In the genomic region with DNA sequence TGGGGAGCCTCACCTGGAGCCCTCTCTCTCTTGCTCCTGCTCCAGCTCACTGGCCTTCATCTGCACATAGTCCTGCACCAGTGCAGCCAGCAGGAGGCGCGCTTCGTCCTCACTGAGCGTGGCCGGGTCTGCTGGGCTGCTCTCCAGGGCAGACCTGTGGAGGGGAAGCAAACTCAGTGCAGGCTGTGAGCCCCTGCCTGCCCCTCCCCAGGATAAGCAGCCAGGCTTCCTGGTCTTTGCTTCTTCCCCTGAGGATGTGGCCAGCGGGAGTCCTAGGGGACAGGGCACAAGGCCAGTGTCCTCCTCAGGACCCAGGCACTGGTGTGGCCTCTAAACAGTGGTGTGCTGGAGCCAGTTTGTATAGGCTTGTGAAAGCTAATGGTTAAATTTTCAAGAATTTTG, we compare ENCODE assay signal across 7 cellular contexts. TPM values are rescaled to one million over a fixed set of nuclear protein-coding genes. Genes with fewer than 3 reads are reported as not detected.
DNase-seq lines count a peak whose midpoint lies in the region; ATAC-seq and TF ChIP-seq lines count a peak whose summit lies in the region.

No MANE protein-coding gene starts in this region.

- H3K27me3 Mint-ChIP-seq in activated naive CD8-positive, alpha-beta T cell treated with anti-CD3 and anti-CD28 coated beads for 36 hours = peaks cover 76% of the 10 kb centered on the region

- no peaks in the 10 kb centered on the region for H3K79me1 ChIP-seq in mesenchymal stem cell (replicated peaks; ENCODE audit: low read length, poor library complexity, severe bottlenecking)

- H3K4ac ChIP-seq in mesenchymal stem cell (ENCODE audit: low read depth in 1 of 2, low read length in 2 of 2) = no peak overlapping the region

- no peak overlapping the region for H3K4me3 ChIP-seq in PC-9
- H3K4me3 ChIP-seq in mesenchymal stem cell (ENCODE audit: insufficient read depth in 1 of 2, low read depth in 1 of 2, low read length in 2 of 2) = no peak overlapping the region

- intact Hi-C loops in PC-9 (cut with micrococcal nuclease; ENCODE audit: unreplicated experiment) = no loop called here

- no peak overlapping the region for H2BK15ac ChIP-seq in mesenchymal stem cell (ENCODE audit: low read depth, poor library complexity, severe bottlenecking)

- H3K9me3 Mint-ChIP-seq in activated naive CD8-positive, alpha-beta T cell treated with anti-CD3 and anti-CD28 coated beads for 36 hours = no peaks in the 10 kb centered on the region

- H3K27ac Mint-ChIP-seq in activated naive CD8-positive, alpha-beta T cell treated with anti-CD3 and anti-CD28 coated beads for 36 hours = no peak overlapping the region

- H2AFZ ChIP-seq in PC-9 (no peak overlapping the region), mesenchymal stem cell (ENCODE audit: low read depth, low read length) (peak overlapping the region; percentile 57)

- no peaks in the 10 kb centered on the region for H3F3A ChIP-seq in PC-9 (ENCODE audit: insufficient read depth, low read depth)

- DNase-seq in PC-9 (peak in 1 of 2 experiments; percentile 5), mesenchymal stem cell (peak; percentile 28), NCI-H2171 (lab: John Stamatoyannopoulos, UW) (no peak)
- DNase-seq in activated naive CD8-positive, alpha-beta T cell treated with anti-CD3 and anti-CD28 coated beads for 36 hours = peak; percentile 75

- H3K36me3 Mint-ChIP-seq in activated naive CD8-positive, alpha-beta T cell treated with anti-CD3 and anti-CD28 coated beads for 36 hours = no peaks in the 10 kb centered on the region

- CTCF ChIA-PET in PC-9 (lab: Charles Lee) = no interaction called here

- H3K4me1 ChIP-seq in PC-9 (replicated peaks; ENCODE audit: insufficient read depth) (no peaks in the 10 kb centered on the region), mesenchymal stem cell (ENCODE audit: control insufficient read depth, insufficient read depth, low read depth, low read length) (peaks cover 15% of the 10 kb centered on the region)

- H3K23ac ChIP-seq in mesenchymal stem cell (ENCODE audit: low read length in 2 of 2) = no peak overlapping the region

- H3K9me2 ChIP-seq in PC-9 (ENCODE audit: insufficient read depth) = no peaks in the 10 kb centered on the region

- H4K20me1 ChIP-seq in PC-9 (ENCODE audit: insufficient read depth) = no peaks in the 10 kb centered on the region

- H4K8ac ChIP-seq in mesenchymal stem cell (ENCODE audit: low read length) = no peak overlapping the region

- ATAC-seq in GM18498 (IDR thresholded peaks at IDR 0.05; ENCODE audit: unreplicated experiment) (peak; percentile 52), HG02885 (IDR thresholded peaks at IDR 0.05; ENCODE audit: poor library complexity, unreplicated experiment) (peak; percentile 63), GM19455 (IDR thresholded peaks at IDR 0.05; ENCODE audit: unreplicated experiment) (no peak)

- no peak overlapping the region for H3K18ac ChIP-seq in mesenchymal stem cell (ENCODE audit: low read depth in 1 of 2, low read length in 2 of 2)

- H3K36me3 ChIP-seq in PC-9 (ENCODE audit: low read depth) (no peaks in the 10 kb centered on the region), mesenchymal stem cell (ENCODE audit: control insufficient read depth in 1 of 2, insufficient read depth in 2 of 2, low read depth in 1 of 2, low read length in 2 of 2) (no peaks in the 10 kb centered on the region)

- H4K91ac ChIP-seq in mesenchymal stem cell (ENCODE audit: low read length) = no peak overlapping the region

- no peaks in the 10 kb centered on the region for H3K79me2 ChIP-seq in PC-9 (ENCODE audit: low read depth)

- H3K4me3 Mint-ChIP-seq in activated naive CD8-positive, alpha-beta T cell treated with anti-CD3 and anti-CD28 coated beads for 36 hours = no peak overlapping the region

- WGBS in mesenchymal stem cell = under 1% methylated on average over 6 of the region's 6 CpGs

- no peaks in the 10 kb centered on the region for H3K27me3 ChIP-seq in PC-9 (ENCODE audit: insufficient read depth, low read depth)
- peaks cover 65 to 72% of the 10 kb centered on the region in 2 experiments for H3K27me3 ChIP-seq in mesenchymal stem cell (ENCODE audit: control insufficient read depth in 1 of 2, insufficient read depth in 1 of 2, low read length in 2 of 2)

- H3K4me1 Mint-ChIP-seq in activated naive CD8-positive, alpha-beta T cell treated with anti-CD3 and anti-CD28 coated beads for 36 hours = peaks cover 26% of the 10 kb centered on the region

- H3K9me3 ChIP-seq in PC-9 (ENCODE audit: insufficient read depth, low read depth) (no peaks in the 10 kb centered on the region), mesenchymal stem cell (ENCODE audit: control insufficient read depth, low read length) (no peaks in the 10 kb centered on the region)

- H3K9ac ChIP-seq in mesenchymal stem cell (ENCODE audit: low read length) = no peak overlapping the region

- BruUV-seq in PC-9 (replicated peaks; lab: Mats Ljungman, UMichigan) = no TSS peak

- H2BK12ac ChIP-seq in mesenchymal stem cell (ENCODE audit: low read length in 2 of 2) = no peak overlapping the region

- POLR2A ChIA-PET in PC-9 (lab: Charles Lee; ENCODE audit: unreplicated experiment) = no interaction called here

- H2BK120ac ChIP-seq in mesenchymal stem cell (ENCODE audit: low read depth, low read length) = no peak overlapping the region

- no peak overlapping the region for H3K4me2 ChIP-seq in PC-9
- H3K4me2 ChIP-seq in mesenchymal stem cell (ENCODE audit: low read length, poor library complexity, severe bottlenecking) = no peak overlapping the region

- H2AK5ac ChIP-seq in mesenchymal stem cell (ENCODE audit: low read length, severe bottlenecking) = no peak overlapping the region

- H3K27ac ChIP-seq in PC-9 (no peak overlapping the region), mesenchymal stem cell (ENCODE audit: low read length, poor library complexity, severe bottlenecking) (no peak overlapping the region)

- peak; percentile 49; the same call in 1 of the 2 replicates for TF ChIP-seq CTCF in PC-9 (conservative IDR thresholded peaks at IDR 0.05)

- H3K14ac ChIP-seq in mesenchymal stem cell (ENCODE audit: low read length in 2 of 2) = no peak overlapping the region

- H2BK5ac ChIP-seq in mesenchymal stem cell (ENCODE audit: low read depth, low read length, poor library complexity, severe bottlenecking) = no peak overlapping the region

RNA-seq across cellular contexts. Expression of gene CALCA, which starts 2.2 kb away (rescaled TPM):
- not detected in 2 replicates for total RNA-seq in PC-9 (2021)
- total RNA-seq in activated naive CD8-positive, alpha-beta T cell treated with anti-CD3 and anti-CD28 coated beads for 36 hours = under 1 TPM; 0.28 to 0.29 TPM
- not detected for polyA plus RNA-seq in mesenchymal stem cell (2013, experiment 1 of 2)
- 0.05 TPM for polyA plus RNA-seq in mesenchymal stem cell (2013, experiment 2 of 2)
